ENCODE assay signal across 9 cellular contexts in genomic region chr5:181053760-181054122, GRCh38. TPM values are rescaled to one million over a fixed set of nuclear protein-coding genes. Genes with fewer than 3 reads are reported as not detected.
DNase-seq lines count a peak whose midpoint lies in the region; ATAC-seq, FAIRE-seq and TF ChIP-seq lines count a peak whose summit lies in the region.
"Had no signal": no experiment of that assay in that cellular context is flagged by ENCODE, and none has a peak within 500 bp of the region (broad histone marks: within the 10 kb centered on the region; RNA-seq: fewer than 3 reads in every experiment).

No MANE protein-coding gene starts in this region.

- H3K4me1 ChIP-seq in rectal smooth muscle tissue (ENCODE audit: control insufficient read depth, insufficient read depth, low read length): no peaks in the 10 kb centered on the region

- FAIRE-seq in GM12892 (lab: Jason Lieb, UNC): peak; percentile 66

- no peak overlapping the region for H3K9ac ChIP-seq in rectal smooth muscle tissue (ENCODE audit: low read length)

- H3K4me1 Mint-ChIP-seq in glutamatergic neuron (ENCODE audit: low read depth, unreplicated experiment): peaks cover 29% of the 10 kb centered on the region

- peaks cover 8% of the 10 kb centered on the region for H3K27me3 Mint-ChIP-seq in glutamatergic neuron (ENCODE audit: unreplicated experiment)

- peaks cover 16% of the 10 kb centered on the region for H3K9me3 Mint-ChIP-seq in glutamatergic neuron (ENCODE audit: unreplicated experiment)

- DNase-seq in GM12892 (ENCODE audit: insufficient read length) (no peak), glutamatergic neuron (peak; percentile 65), T-helper 9 cell (no peak)

- peaks cover 41% of the 10 kb centered on the region for H3K27me3 ChIP-seq in rectal smooth muscle tissue (ENCODE audit: control insufficient read depth, insufficient read depth, low read length)

- TF ChIP-seq CTCF in glutamatergic neuron (IDR thresholded peaks at IDR 0.05; ENCODE audit: partially characterized antibody, unreplicated experiment): no peak

- peak overlapping the region; percentile 53 for H3K4me3 ChIP-seq in rectal smooth muscle tissue (ENCODE audit: low read length)

- peak overlapping the region; percentile 46 for H3K27ac Mint-ChIP-seq in glutamatergic neuron (ENCODE audit: unreplicated experiment)

- no peak for TF ChIP-seq POLR2A in GM12892 (IDR thresholded peaks at IDR 0.05; ENCODE audit: low read depth, low read length)

- H3K36me3 ChIP-seq in rectal smooth muscle tissue (ENCODE audit: control insufficient read depth, insufficient read depth, low read length): no peaks in the 10 kb centered on the region

- H3K27ac ChIP-seq in rectal smooth muscle tissue (ENCODE audit: low read depth, low read length): no peak overlapping the region

- H3K36me3 Mint-ChIP-seq in glutamatergic neuron (ENCODE audit: unreplicated experiment): no peaks in the 10 kb centered on the region

- H3K4me3 Mint-ChIP-seq in glutamatergic neuron (ENCODE audit: unreplicated experiment): peak overlapping the region; percentile 93

- ATAC-seq in SK-N-SH treated with all-trans-retinoic acid at 6 μM for 48 hours (peak; percentile 45; the same call in 2 of the 3 replicates), GM21423 (IDR thresholded peaks at IDR 0.05; ENCODE audit: unreplicated experiment) (no peak), HG03354 (IDR thresholded peaks at IDR 0.05; ENCODE audit: poor library complexity, severe bottlenecking, unreplicated experiment) (no peak), GM18517 (IDR thresholded peaks at IDR 0.05; ENCODE audit: unreplicated experiment) (no peak)

TF ChIP-seq in SK-N-SH treated with all-trans-retinoic acid at 6 μM for 48 hours, 23 proteins besides CTCF, POLR2A, EP300 and RAD21:
- TF ChIP-seq, protein P1, sequence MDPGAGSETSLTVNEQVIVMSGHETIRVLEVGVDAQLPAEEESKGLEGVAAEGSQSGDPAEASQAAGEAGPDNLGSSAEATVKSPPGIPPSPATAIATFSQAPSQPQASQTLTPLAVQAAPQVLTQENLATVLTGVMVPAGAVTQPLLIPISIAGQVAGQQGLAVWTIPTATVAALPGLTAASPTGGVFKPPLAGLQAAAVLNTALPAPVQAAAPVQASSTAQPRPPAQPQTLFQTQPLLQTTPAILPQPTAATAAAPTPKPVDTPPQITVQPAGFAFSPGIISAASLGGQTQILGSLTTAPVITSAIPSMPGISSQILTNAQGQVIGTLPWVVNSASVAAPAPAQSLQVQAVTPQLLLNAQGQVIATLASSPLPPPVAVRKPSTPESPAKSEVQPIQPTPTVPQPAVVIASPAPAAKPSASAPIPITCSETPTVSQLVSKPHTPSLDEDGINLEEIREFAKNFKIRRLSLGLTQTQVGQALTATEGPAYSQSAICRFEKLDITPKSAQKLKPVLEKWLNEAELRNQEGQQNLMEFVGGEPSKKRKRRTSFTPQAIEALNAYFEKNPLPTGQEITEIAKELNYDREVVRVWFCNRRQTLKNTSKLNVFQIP (CRISPR knock-in tag; IDR thresholded peaks at IDR 0.05; ENCODE audit: borderline replicate concordance, low read depth): no peak
- TF ChIP-seq ZNF8 (CRISPR knock-in tag; IDR thresholded peaks at IDR 0.05): no peak
- no peak for TF ChIP-seq PPARA (CRISPR knock-in tag; IDR thresholded peaks at IDR 0.05; ENCODE audit: borderline replicate concordance)
- no peak for TF ChIP-seq OSR1 (CRISPR knock-in tag; IDR thresholded peaks at IDR 0.05)
- TF ChIP-seq SNAI2 (CRISPR knock-in tag; IDR thresholded peaks at IDR 0.05): no peak
- TF ChIP-seq CSDC2 (CRISPR knock-in tag; IDR thresholded peaks at IDR 0.05): no peak
- TF ChIP-seq ZFP3 (CRISPR knock-in tag; IDR thresholded peaks at IDR 0.05): no peak
- no peak for TF ChIP-seq TSHZ2 (CRISPR knock-in tag; IDR thresholded peaks at IDR 0.05)
- no peak for TF ChIP-seq ZNF70 (CRISPR knock-in tag; IDR thresholded peaks at IDR 0.05)
- no peak for TF ChIP-seq TOX (CRISPR knock-in tag; IDR thresholded peaks at IDR 0.05; ENCODE audit: borderline replicate concordance)
- TF ChIP-seq ISL1 (CRISPR knock-in tag; IDR thresholded peaks at IDR 0.05): no peak
- no peak for TF ChIP-seq PATZ1 (CRISPR knock-in tag; IDR thresholded peaks at IDR 0.05; ENCODE audit: borderline replicate concordance)
- no peak for TF ChIP-seq ESRRG (CRISPR knock-in tag; IDR thresholded peaks at IDR 0.05)
- TF ChIP-seq ZNF565 (CRISPR knock-in tag; conservative IDR thresholded peaks at IDR 0.05; ENCODE audit: low read depth): no peak
- TF ChIP-seq, protein P2, sequence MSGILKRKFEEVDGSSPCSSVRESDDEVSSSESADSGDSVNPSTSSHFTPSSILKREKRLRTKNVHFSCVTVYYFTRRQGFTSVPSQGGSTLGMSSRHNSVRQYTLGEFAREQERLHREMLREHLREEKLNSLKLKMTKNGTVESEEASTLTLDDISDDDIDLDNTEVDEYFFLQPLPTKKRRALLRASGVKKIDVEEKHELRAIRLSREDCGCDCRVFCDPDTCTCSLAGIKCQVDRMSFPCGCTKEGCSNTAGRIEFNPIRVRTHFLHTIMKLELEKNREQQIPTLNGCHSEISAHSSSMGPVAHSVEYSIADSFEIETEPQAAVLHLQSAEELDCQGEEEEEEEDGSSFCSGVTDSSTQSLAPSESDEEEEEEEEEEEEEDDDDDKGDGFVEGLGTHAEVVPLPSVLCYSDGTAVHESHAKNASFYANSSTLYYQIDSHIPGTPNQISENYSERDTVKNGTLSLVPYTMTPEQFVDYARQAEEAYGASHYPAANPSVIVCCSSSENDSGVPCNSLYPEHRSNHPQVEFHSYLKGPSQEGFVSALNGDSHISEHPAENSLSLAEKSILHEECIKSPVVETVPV (CRISPR knock-in tag; IDR thresholded peaks at IDR 0.05): no peak
- TF ChIP-seq ZC3H10 (CRISPR knock-in tag; IDR thresholded peaks at IDR 0.05): no peak
- TF ChIP-seq ARNTL (CRISPR knock-in tag; IDR thresholded peaks at IDR 0.05; ENCODE audit: borderline replicate concordance, low read depth): no peak

RNA-seq across cellular contexts. Expression of gene BTNL9, which starts 13.7 kb away (rescaled TPM):
- 5.2 TPM for polyA plus RNA-seq in GM12892 (2012; ENCODE audit: missing spikeins)
- 37.9 TPM for total RNA-seq in glutamatergic neuron (ENCODE audit: unreplicated experiment)
- total RNA-seq: T-helper 2 cell treated with Interferon-gamma antibody and Interleukin-4, amounts not matched to agents 100 ng/mL and 5 ng/mL, for 36 hours had no signal
